1 cellular context compared by ENCODE assay signal in the genomic region with DNA sequence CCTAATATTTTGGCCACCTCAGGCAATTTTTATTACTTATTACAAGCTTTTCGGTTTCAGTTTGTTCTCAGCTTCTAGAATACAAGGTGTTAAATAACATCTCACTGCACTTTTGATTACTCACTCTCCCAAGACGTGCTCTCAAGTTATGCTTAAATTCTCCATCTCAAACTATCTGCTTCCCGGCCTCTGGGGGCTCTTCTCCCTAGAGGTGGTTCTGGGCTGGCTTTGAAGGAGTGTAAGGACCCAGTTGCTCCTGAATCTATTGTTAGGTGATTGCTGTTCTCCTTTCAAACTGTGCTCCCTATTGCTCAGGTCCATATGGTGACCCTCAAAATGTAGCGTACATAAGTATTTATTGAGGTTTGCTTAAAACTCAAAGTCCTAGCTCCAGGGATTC.
TF ChIP-seq lines count a peak whose summit lies in the region.

No MANE protein-coding gene starts in this region.

TF ChIP-seq in GM23338, 12 proteins besides CTCF, POLR2A, EP300 and RAD21 (continued from another document):
- TF ChIP-seq, protein P1, sequence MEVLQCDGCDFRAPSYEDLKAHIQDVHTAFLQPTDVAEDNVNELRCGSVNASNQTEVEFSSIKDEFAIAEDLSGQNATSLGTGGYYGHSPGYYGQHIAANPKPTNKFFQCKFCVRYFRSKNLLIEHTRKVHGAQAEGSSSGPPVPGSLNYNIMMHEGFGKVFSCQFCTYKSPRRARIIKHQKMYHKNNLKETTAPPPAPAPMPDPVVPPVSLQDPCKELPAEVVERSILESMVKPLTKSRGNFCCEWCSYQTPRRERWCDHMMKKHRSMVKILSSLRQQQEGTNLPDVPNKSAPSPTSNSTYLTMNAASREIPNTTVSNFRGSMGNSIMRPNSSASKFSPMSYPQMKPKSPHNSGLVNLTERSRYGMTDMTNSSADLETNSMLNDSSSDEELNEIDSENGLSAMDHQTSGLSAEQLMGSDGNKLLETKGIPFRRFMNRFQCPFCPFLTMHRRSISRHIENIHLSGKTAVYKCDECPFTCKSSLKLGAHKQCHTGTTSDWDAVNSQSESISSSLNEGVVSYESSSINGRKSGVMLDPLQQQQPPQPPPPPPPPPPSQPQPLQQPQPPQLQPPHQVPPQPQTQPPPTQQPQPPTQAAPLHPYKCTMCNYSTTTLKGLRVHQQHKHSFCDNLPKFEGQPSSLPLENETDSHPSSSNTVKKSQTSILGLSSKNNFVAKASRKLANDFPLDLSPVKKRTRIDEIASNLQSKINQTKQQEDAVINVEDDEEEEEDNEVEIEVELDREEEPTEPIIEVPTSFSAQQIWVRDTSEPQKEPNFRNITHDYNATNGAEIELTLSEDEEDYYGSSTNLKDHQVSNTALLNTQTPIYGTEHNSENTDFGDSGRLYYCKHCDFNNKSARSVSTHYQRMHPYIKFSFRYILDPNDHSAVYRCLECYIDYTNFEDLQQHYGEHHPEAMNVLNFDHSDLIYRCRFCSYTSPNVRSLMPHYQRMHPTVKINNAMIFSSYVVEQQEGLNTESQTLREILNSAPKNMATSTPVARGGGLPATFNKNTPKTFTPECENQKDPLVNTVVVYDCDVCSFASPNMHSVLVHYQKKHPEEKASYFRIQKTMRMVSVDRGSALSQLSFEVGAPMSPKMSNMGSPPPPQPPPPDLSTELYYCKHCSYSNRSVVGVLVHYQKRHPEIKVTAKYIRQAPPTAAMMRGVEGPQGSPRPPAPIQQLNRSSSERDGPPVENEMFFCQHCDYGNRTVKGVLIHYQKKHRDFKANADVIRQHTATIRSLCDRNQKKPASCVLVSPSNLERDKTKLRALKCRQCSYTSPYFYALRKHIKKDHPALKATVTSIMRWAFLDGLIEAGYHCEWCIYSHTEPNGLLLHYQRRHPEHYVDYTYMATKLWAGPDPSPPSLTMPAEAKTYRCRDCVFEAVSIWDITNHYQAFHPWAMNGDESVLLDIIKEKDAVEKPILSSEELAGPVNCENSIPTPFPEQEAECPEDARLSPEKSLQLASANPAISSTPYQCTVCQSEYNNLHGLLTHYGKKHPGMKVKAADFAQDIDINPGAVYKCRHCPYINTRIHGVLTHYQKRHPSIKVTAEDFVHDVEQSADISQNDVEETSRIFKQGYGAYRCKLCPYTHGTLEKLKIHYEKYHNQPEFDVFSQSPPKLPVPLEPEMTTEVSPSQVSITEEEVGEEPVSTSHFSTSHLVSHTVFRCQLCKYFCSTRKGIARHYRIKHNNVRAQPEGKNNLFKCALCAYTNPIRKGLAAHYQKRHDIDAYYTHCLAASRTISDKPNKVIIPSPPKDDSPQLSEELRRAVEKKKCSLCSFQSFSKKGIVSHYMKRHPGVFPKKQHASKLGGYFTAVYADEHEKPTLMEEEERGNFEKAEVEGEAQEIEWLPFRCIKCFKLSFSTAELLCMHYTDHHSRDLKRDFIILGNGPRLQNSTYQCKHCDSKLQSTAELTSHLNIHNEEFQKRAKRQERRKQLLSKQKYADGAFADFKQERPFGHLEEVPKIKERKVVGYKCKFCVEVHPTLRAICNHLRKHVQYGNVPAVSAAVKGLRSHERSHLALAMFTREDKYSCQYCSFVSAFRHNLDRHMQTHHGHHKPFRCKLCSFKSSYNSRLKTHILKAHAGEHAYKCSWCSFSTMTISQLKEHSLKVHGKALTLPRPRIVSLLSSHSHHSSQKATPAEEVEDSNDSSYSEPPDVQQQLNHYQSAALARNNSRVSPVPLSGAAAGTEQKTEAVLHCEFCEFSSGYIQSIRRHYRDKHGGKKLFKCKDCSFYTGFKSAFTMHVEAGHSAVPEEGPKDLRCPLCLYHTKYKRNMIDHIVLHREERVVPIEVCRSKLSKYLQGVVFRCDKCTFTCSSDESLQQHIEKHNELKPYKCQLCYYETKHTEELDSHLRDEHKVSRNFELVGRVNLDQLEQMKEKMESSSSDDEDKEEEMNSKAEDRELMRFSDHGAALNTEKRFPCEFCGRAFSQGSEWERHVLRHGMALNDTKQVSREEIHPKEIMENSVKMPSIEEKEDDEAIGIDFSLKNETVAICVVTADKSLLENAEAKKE (CRISPR knock-in tag; IDR thresholded peaks at IDR 0.05), result 0 out of 2 replicates have a peak, but pooled peaks have one; percentile 2
